Comparison of ENCODE assay signal across 18 cellular contexts in the genomic region with DNA sequence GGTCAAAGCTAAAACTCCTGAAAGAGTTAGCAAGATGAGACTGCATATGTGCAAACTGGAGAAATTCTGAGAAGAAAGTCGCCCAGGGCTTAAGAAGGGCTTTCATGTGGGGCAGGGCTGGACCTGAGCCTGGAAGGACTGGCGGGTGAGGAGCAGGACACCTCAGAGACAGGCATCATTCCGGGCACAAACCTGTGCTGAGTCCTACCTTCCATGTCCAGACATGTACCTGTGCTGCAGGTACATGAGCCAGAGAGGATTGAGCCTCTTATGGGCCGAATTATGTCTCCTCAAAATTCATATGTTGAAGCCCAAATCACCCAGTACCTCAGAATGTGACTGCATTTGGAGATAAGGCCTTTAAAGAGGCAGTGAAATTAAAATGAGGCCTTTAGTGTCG.
DNase-seq lines count a peak whose midpoint lies in the region; TF ChIP-seq lines count a peak whose summit lies in the region.
"Had no signal": no experiment of that assay in that cellular context is flagged by ENCODE, and none has a peak within 500 bp of the region (broad histone marks: within the 10 kb centered on the region; RNA-seq: fewer than 3 reads in every experiment).

No MANE protein-coding gene starts in this region.

- H3K27me3 ChIP-seq in BLaER1 (peaks cover 9% of the 10 kb centered on the region), H9 (ENCODE audit: insufficient read depth, low read length) (no peaks in the 10 kb centered on the region), colonic mucosa (no peaks in the 10 kb centered on the region)

- H4K20me1 ChIP-seq in BLaER1 (no peaks in the 10 kb centered on the region), H9 (ENCODE audit: control insufficient read depth, insufficient read depth, insufficient read length) (no peaks in the 10 kb centered on the region)

- H2BK15ac ChIP-seq in H9 (ENCODE audit: low read depth, low read length), result no peak overlapping the region

- H3K27ac ChIP-seq in BLaER1 (no peak overlapping the region), H9 (ENCODE audit: insufficient read length, low read depth, low read length) (no peak overlapping the region), epithelial cell of prostate (peak overlapping the region; percentile 85), colonic mucosa (no peak overlapping the region)
- H3K27ac ChIP-seq: GM23248, KMS-11 had no signal

- H2AFZ ChIP-seq in H9 (ENCODE audit: low read length), result no peak overlapping the region
- H2AFZ ChIP-seq: GM23248 had no signal

- peaks cover 43% of the 10 kb centered on the region for H3K4me1 ChIP-seq in BLaER1
- peaks cover 28% of the 10 kb centered on the region for H3K4me1 ChIP-seq in H9 (ENCODE audit: insufficient read depth, low read length)
- H3K4me1 ChIP-seq in colonic mucosa, result no peaks in the 10 kb centered on the region

- no peak overlapping the region for H3K56ac ChIP-seq in H9 (ENCODE audit: insufficient read length, low read depth, low read length)

- H3K9me3 Mint-ChIP-seq in H9, result peaks cover 6% of the 10 kb centered on the region in 2 experiments; a peak in 3 of 5 replicates
- no peaks in the 10 kb centered on the region for H3K9me3 Mint-ChIP-seq in nephron
- no peaks in the 10 kb centered on the region for H3K9me3 Mint-ChIP-seq in chondrocyte (ENCODE audit: low read depth)

- intact Hi-C loops in colonic mucosa (cut with DNase I), result no loop called here

- no peaks in the 10 kb centered on the region for H3K23me2 ChIP-seq in H9 (ENCODE audit: insufficient read length, low read depth, low read length, poor library complexity, severe bottlenecking)

- no peak overlapping the region for H3K4ac ChIP-seq in H9 (ENCODE audit: low read depth, low read length)

- H3K14ac ChIP-seq in H9 (ENCODE audit: insufficient read depth, low read length), result no peak overlapping the region; the same call in 1 of the 2 replicates

- H3K36me3 ChIP-seq in BLaER1 (no peaks in the 10 kb centered on the region), colonic mucosa (no peaks in the 10 kb centered on the region)

- H2BK12ac ChIP-seq in H9 (ENCODE audit: insufficient read length, low read depth, low read length), result no peak overlapping the region

- DNase-seq in H9, result no peak
- DNase-seq in epithelial cell of prostate (ENCODE audit: low read depth, low spot score), result no peak
- DNase-seq in activated naive CD4-positive, alpha-beta T cell treated with anti-CD3 and anti-CD28 coated beads, Interleukin-2, amount 50 U/mL, for 16 hours, result no peak
- no peak for DNase-seq in colonic mucosa
- DNase-seq in mesenteric fat pad (ENCODE audit: low spot score), result no peak
- no peak for DNase-seq in chondrocyte (ENCODE audit: low spot score)
- DNase-seq: AML-193, DMS53, GM23248, NCI-H1048, NCI-H1436 treated with DMSO at 0.1 percent for 48 hours, NCI-H2081 treated with DMSO at 0.1 percent for 48 hours, NCI-H510A treated with DMSO at 0.1 percent for 48 hours, Right ventricle myocardium superior, SK-N-SH had no signal

- no peaks in the 10 kb centered on the region for H3K79me1 ChIP-seq in H9 (ENCODE audit: insufficient read depth, low read depth, low read length, poor library complexity, severe bottlenecking)

- H4K91ac ChIP-seq in H9 (ENCODE audit: insufficient read length, low read depth, low read length), result no peak overlapping the region

- peak overlapping the region in 2 of 3 experiments; percentile 37 to 55; a peak in 2 of 7 replicates for H3K27ac Mint-ChIP-seq in H9
- H3K27ac Mint-ChIP-seq in nephron, result peak overlapping the region; percentile 86 to 94 (median 91)
- H3K27ac Mint-ChIP-seq in chondrocyte (ENCODE audit: unreplicated experiment), result no peak overlapping the region

- H3K4me3 ChIP-seq in BLaER1 (no peak overlapping the region), colonic mucosa (no peak overlapping the region)
- H3K4me3 ChIP-seq: GM23248 had no signal

- H3K79me2 ChIP-seq in H9 (ENCODE audit: insufficient read depth, low read length), result no peaks in the 10 kb centered on the region

- no peak overlapping the region for H3K18ac ChIP-seq in H9 (ENCODE audit: insufficient read length, low read depth, low read length)

- H3T11ph ChIP-seq in H9 (ENCODE audit: low read length), result no peak overlapping the region

- H2BK120ac ChIP-seq in H9 (ENCODE audit: low read depth, low read length, poor library complexity, severe bottlenecking), result no peak overlapping the region

- H3K9me3 ChIP-seq in BLaER1 (peaks cover 6% of the 10 kb centered on the region), H9 (ENCODE audit: control insufficient read depth, low read depth, low read length) (no peaks in the 10 kb centered on the region), colonic mucosa (no peaks in the 10 kb centered on the region)
- H3K9me3 ChIP-seq: SK-N-SH had no signal

- no CpG with 5 or more reads among the region's 5 CpGs for WGBS in H9 (ENCODE audit: extremely low coverage, insufficient read length, low lambda C conversion rate)

- H3K4me3 Mint-ChIP-seq in H9, result no peak overlapping the region
- H3K4me3 Mint-ChIP-seq in nephron, result no peak overlapping the region
- no peak overlapping the region for H3K4me3 Mint-ChIP-seq in chondrocyte (ENCODE audit: unreplicated experiment)

- no peak overlapping the region for H4K5ac ChIP-seq in H9 (ENCODE audit: insufficient read length, low read depth, low read length)

- no peak overlapping the region for H2BK20ac ChIP-seq in H9 (ENCODE audit: low read depth, low read length, poor library complexity, severe bottlenecking)

- H2BK5ac ChIP-seq in H9 (ENCODE audit: insufficient read length, low read length), result no peak overlapping the region

- no peak overlapping the region for H4K8ac ChIP-seq in H9 (replicated peaks; ENCODE audit: insufficient read length, low read depth, low read length)

- H3K36me3 Mint-ChIP-seq in H9 (ENCODE audit: insufficient read depth in 1 of 3, low read depth in 3 of 3), result peaks cover 2 to 6% (median 5%) of the 10 kb centered on the region in 3 experiments; a peak in 5 of 7 replicates
- no peaks in the 10 kb centered on the region for H3K36me3 Mint-ChIP-seq in nephron (ENCODE audit: low read depth)
- no peaks in the 10 kb centered on the region for H3K36me3 Mint-ChIP-seq in chondrocyte (ENCODE audit: low read depth)

- H3K23ac ChIP-seq in H9 (ENCODE audit: insufficient read length, low read depth, low read length), result no peak overlapping the region

- H3K9ac ChIP-seq in BLaER1 (no peak overlapping the region), H9 (ENCODE audit: extremely low read depth, insufficient read length, low read length) (no peak overlapping the region), colonic mucosa (ENCODE audit: low read depth in 2 of 2, low read length in 2 of 2) (no peak overlapping the region)
- H3K9ac ChIP-seq: GM23248, KMS-11, SK-N-SH had no signal

- H3K4me1 Mint-ChIP-seq in H9 (peaks cover 72% of the 10 kb centered on the region in 2 experiments), nephron (peaks cover 45% of the 10 kb centered on the region), chondrocyte (ENCODE audit: low read depth) (peaks cover 23% of the 10 kb centered on the region)

- TF ChIP-seq CTCF in H9 (conservative IDR thresholded peaks at IDR 0.05) (no peak), nephron (IDR thresholded peaks at IDR 0.05; ENCODE audit: unreplicated experiment in 3 of 3) (no peak), colonic mucosa (IDR thresholded peaks at IDR 0.05) (no peak), chondrocyte (IDR thresholded peaks at IDR 0.05) (no peak)

- peak overlapping the region; percentile 84; the same call in 1 of the 2 replicates for H3K4me2 ChIP-seq in BLaER1
- no peak overlapping the region for H3K4me2 ChIP-seq in H9 (ENCODE audit: insufficient read depth, insufficient read length, low read length)
- H3K4me2 ChIP-seq: SK-N-SH had no signal

- H3K27me3 Mint-ChIP-seq in H9 (ENCODE audit: low read depth) (peaks cover 2% of the 10 kb centered on the region; the same call in 1 of the 2 replicates), nephron (ENCODE audit: low read depth) (peaks cover 26% of the 10 kb centered on the region), chondrocyte (ENCODE audit: low read depth) (peaks cover 7% of the 10 kb centered on the region)

- no peak overlapping the region for H2AK5ac ChIP-seq in H9 (ENCODE audit: insufficient read length, low read length)
